ENCODE assay signal across 14 cellular contexts in the genomic region with DNA sequence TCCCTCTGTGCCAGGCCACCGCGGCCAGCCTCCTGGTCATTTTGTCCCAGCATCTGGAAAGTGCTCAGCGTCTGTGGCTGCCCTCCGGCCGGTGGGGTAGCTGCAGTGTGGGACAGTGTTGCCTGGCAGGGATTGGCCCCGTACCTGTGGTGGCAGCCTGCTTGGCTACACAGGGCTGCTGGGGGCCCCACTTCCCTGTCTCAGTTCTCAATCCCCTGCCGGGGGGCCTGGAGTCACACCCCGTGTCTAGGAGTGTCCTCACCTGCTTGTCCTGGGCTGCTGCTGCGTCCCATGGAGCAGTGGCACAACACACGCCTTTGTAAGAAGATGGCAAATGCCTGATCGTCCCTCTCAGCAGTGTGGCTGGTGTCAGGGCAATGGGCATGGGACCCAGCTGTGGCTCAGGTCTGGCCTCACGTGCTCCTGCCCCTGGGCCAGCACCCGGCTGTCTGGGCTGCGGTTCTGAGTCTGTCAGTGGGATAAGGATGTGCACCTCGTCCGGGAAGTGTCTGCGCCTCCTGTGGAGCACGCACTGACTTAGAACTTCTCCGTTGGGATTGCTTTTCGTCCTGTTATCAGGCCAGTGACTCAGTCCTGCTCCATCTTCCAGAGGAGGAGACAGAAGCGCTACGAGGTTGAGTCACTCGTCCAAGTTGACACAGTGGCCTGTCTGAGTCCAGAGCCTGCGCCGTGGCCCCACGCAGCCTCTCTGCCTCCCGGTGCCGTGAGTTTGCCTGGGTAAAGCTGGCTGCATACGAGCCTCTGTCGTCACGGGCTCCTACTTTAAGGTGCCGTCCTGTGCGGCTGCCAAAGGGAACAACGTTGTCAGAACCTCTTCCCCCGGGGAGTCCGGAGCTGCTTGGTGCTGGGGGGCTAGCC. TPM values are rescaled to one million over a fixed set of nuclear protein-coding genes. Genes with fewer than 3 reads are reported as not detected.
DNase-seq lines count a peak whose midpoint lies in the region; ATAC-seq and TF ChIP-seq lines count a peak whose summit lies in the region.
"Had no signal": no experiment of that assay in that cellular context is flagged by ENCODE, and none has a peak within 500 bp of the region (broad histone marks: within the 10 kb centered on the region; RNA-seq: fewer than 3 reads in every experiment).

No MANE protein-coding gene starts in this region.

- H3K36me3 Mint-ChIP-seq in stimulated activated effector memory CD8-positive, alpha-beta T cell treated with anti-CD3 and anti-CD28 coated beads, Interleukin-12 subunit alpha, Interleukin-12 subunit beta, amount 100 ng/mL, for 72 hours: no peaks in the 10 kb centered on the region

- ATAC-seq in GM21381 (IDR thresholded peaks at IDR 0.05; ENCODE audit: unreplicated experiment): no peak
- no peak for ATAC-seq in GM21576 (IDR thresholded peaks at IDR 0.05; ENCODE audit: unreplicated experiment)
- ATAC-seq in stimulated activated effector memory CD8-positive, alpha-beta T cell treated with anti-CD3 and anti-CD28 coated beads, Interleukin-12 subunit alpha, Interleukin-12 subunit beta, amount 100 ng/mL, for 72 hours: no peak

- no peak for TF ChIP-seq POLR2A in prostate gland (IDR thresholded peaks at IDR 0.05)

- no peak overlapping the region for H3K4me3 ChIP-seq in fibroblast of pulmonary artery (replicated peaks; ENCODE audit: low read depth, low read length)
- no peak overlapping the region for H3K4me3 ChIP-seq in prostate gland
- H3K4me3 ChIP-seq: esophagus squamous epithelium, left lung had no signal

- no peaks in the 10 kb centered on the region for H3K9me3 Mint-ChIP-seq in stimulated activated effector memory CD8-positive, alpha-beta T cell treated with anti-CD3 and anti-CD28 coated beads, Interleukin-12 subunit alpha, Interleukin-12 subunit beta, amount 100 ng/mL, for 72 hours

- no peaks in the 10 kb centered on the region for H3K36me3 ChIP-seq in prostate gland
- H3K36me3 ChIP-seq: esophagus squamous epithelium, left lung had no signal

- 86% methylated on average over 36 of the region's 36 CpGs for WGBS in prostate gland

- DNase-seq in EH (ENCODE audit: low read depth) (peak; percentile 47), RPMI7951 (ENCODE audit: low read depth) (peak; percentile 93), fibroblast of pulmonary artery (ENCODE audit: low read depth) (peak; percentile 87), prostate gland (ENCODE audit: low spot score) (peak; percentile 3), UCSD-AML1 (lab: John Stamatoyannopoulos, UW; ENCODE audit: unreplicated experiment) (no peak)
- DNase-seq in stimulated activated effector memory CD8-positive, alpha-beta T cell treated with anti-CD3 and anti-CD28 coated beads, Interleukin-12 subunit alpha, Interleukin-12 subunit beta, amount 100 ng/mL, for 72 hours (ENCODE audit: low spot score in 2 of 2): no peak
- DNase-seq: activated CD4-positive, alpha-beta T cell treated with anti-CD3 and anti-CD28 coated beads, Interleukin-2, amount 50 U/mL, for 1 hour; DMS 273 treated with DMSO at 0.1 percent for 48 hours; esophagus squamous epithelium; NCI-H2029 had no signal

- H3K27me3 ChIP-seq in prostate gland (replicated peaks; ENCODE audit: insufficient read depth): no peaks in the 10 kb centered on the region
- H3K27me3 ChIP-seq: left lung had no signal

- no peaks in the 10 kb centered on the region for H3K4me1 Mint-ChIP-seq in stimulated activated effector memory CD8-positive, alpha-beta T cell treated with anti-CD3 and anti-CD28 coated beads, Interleukin-12 subunit alpha, Interleukin-12 subunit beta, amount 100 ng/mL, for 72 hours

- no peak overlapping the region for H3K27ac ChIP-seq in prostate gland
- H3K27ac ChIP-seq: esophagus squamous epithelium, left lung had no signal

- H3K9me3 ChIP-seq in prostate gland: no peaks in the 10 kb centered on the region
- H3K9me3 ChIP-seq: esophagus squamous epithelium, left lung had no signal

- H3K4me3 Mint-ChIP-seq in stimulated activated effector memory CD8-positive, alpha-beta T cell treated with anti-CD3 and anti-CD28 coated beads, Interleukin-12 subunit alpha, Interleukin-12 subunit beta, amount 100 ng/mL, for 72 hours: no peak overlapping the region

- H3K27ac Mint-ChIP-seq in stimulated activated effector memory CD8-positive, alpha-beta T cell treated with anti-CD3 and anti-CD28 coated beads, Interleukin-12 subunit alpha, Interleukin-12 subunit beta, amount 100 ng/mL, for 72 hours: no peak overlapping the region

- intact Hi-C loops in prostate gland (cut with DNase I): no loop called here

- TF ChIP-seq CTCF in fibroblast of pulmonary artery (IDR thresholded peaks at IDR 0.05; ENCODE audit: low read length, missing control alignments): no peak
- TF ChIP-seq CTCF in prostate gland (IDR thresholded peaks at IDR 0.05): no peak

- H3K4me1 ChIP-seq in prostate gland (replicated peaks): no peaks in the 10 kb centered on the region

RNA-seq across cellular contexts. Expression of a gene that starts 41.0 kb away (rescaled TPM):
- not detected in 2 replicates for total RNA-seq in RPMI7951 (2014; rRNA removed; shearing (Covaris generic))
- not detected for total RNA-seq in prostate gland
- total RNA-seq: esophagus squamous epithelium, left lung, SK-MEL-5 had no signal

Comparison
In these comparisons a context has a peak if more than half of its experiments do, and no peak if none do; other contexts are left out.
1. DNase-seq: peak in EH (single experiment), RPMI7951 (single experiment), fibroblast of pulmonary artery (single experiment) and prostate gland (single experiment); none in UCSD-AML1 (single experiment) and stimulated activated effector memory CD8-positive, alpha-beta T cell treated with anti-CD3 and anti-CD28 coated beads, Interleukin-12 subunit alpha, Interleukin-12 subunit beta, amount 100 ng/mL, for 72 hours (0 of 2).